In the genomic region with DNA sequence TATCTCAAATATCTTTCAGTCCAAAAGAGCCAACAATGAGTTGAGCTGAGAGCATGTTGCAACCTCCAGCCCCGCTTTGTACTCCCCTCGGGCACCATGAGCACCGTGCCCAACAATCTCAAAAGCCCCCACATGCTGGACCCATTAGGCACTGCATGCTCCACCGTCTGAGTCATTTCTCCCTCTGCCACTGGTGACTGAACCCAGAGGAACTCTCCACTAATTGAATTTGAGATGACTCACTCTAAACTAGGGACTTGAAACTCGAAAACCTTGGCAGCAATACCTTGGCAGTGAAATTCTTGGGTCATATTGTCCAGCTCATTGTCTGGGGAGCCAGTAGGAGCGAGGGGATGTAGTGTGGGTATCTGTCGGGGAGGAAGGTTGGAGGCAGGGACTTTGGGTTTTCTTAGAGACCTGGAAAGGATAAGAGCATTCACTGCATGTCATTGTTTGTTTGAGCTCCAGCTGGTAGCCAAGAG, we compare ENCODE assay signal across 10 cellular contexts. TPM values are rescaled to one million over a fixed set of nuclear protein-coding genes. Genes with fewer than 3 reads are reported as not detected.
A peak's percentile ranks its signal among the peaks of the same experiment; 100 is the strongest.
DNase-seq lines count a peak whose midpoint lies in the region; ATAC-seq lines count a peak whose summit lies in the region.
"Had no signal": no experiment of that assay in that cellular context is flagged by ENCODE, and none has a peak within 500 bp of the region (broad histone marks: within the 10 kb centered on the region; RNA-seq: fewer than 3 reads in every experiment).

No MANE protein-coding gene starts in this region.

- WGBS in aorta, 2 donors: 2 to 5% methylated on average over 7 of the region's 7 CpGs

- intact Hi-C loops in left ventricle myocardium superior (cut with micrococcal nuclease): no loop called here
- intact Hi-C loops in aorta (cut with DNase I): no loop called here

- H3K27me3 ChIP-seq in aorta (ENCODE audit: control insufficient read depth in 1 of 2, insufficient read depth in 2 of 2, low read length in 1 of 2): no peaks in the 10 kb centered on the region
- H3K27me3 ChIP-seq: neutrophil had no signal

- DNase-seq in NCI-H2171 treated with DMSO at 0.1 percent for 48 hours (lab: John Stamatoyannopoulos, UW) (peak; percentile 17), NCI-H2171 (lab: John Stamatoyannopoulos, UW) (no peak), SW480 (ENCODE audit: low spot score) (peak; percentile 86), left ventricle myocardium superior (peak; percentile 39), aorta (peak; percentile 74 to 84), NK-92 (lab: John Stamatoyannopoulos, UW; ENCODE audit: unreplicated experiment) (no peak)
- DNase-seq: stimulated activated naive CD4-positive, alpha-beta T cell had no signal

- no peaks in the 10 kb centered on the region for H3K9me3 ChIP-seq in aorta (ENCODE audit: control insufficient read depth, low read length)
- H3K9me3 ChIP-seq: neutrophil had no signal

- peak; percentile 82 for ATAC-seq in left ventricle myocardium superior
- ATAC-seq in aorta (ENCODE audit: low FRiP score): peak; percentile 87
- ATAC-seq in GM19351 (IDR thresholded peaks at IDR 0.05; ENCODE audit: unreplicated experiment): no peak
- ATAC-seq in HG03025 (IDR thresholded peaks at IDR 0.05; ENCODE audit: low FRiP score, unreplicated experiment): no peak

- no peak overlapping the region for H3K4me3 ChIP-seq in aorta (ENCODE audit: low read length in 2 of 2)

- no peak overlapping the region for H3K27ac ChIP-seq in aorta (ENCODE audit: low read depth in 1 of 2, low read length in 2 of 2)
- H3K27ac ChIP-seq: neutrophil had no signal

- H3K36me3 ChIP-seq in aorta (ENCODE audit: control insufficient read depth in 1 of 2, insufficient read depth in 2 of 2, low read length in 1 of 2): no peaks in the 10 kb centered on the region
- H3K36me3 ChIP-seq: neutrophil had no signal

- peaks cover 0 to 4% of the 10 kb centered on the region in 2 donors for H3K4me1 ChIP-seq in aorta (ENCODE audit: control insufficient read depth in 1 of 2, insufficient read depth in 2 of 2, low read length in 2 of 2)

RNA-seq across cellular contexts. Expression of a gene that starts 49.9 kb away (rescaled TPM):
- 8.4 TPM for total RNA-seq in left ventricle myocardium superior
- total RNA-seq in aorta: 100 to 1,000 TPM in 1 of 2 donors, 10 to 100 TPM in 1; 85.0 to 108 TPM
- polyA plus RNA-seq in aorta: 10 to 100 TPM in 1 of 2 donors, 1 to 10 TPM in 1; 8.6 to 69.0 TPM

Comparison
In these comparisons a context has a peak if more than half of its experiments do, and no peak if none do; other contexts are left out.
1. DNase-seq: peak in NCI-H2171 treated with DMSO at 0.1 percent for 48 hours (single experiment), SW480 (single experiment), left ventricle myocardium superior (single experiment) and aorta (2 of 2); none in NCI-H2171 (single experiment) and NK-92 (single experiment).
2. ATAC-seq: peak in left ventricle myocardium superior (single experiment) and aorta (single experiment); none in GM19351 (single experiment) and HG03025 (single experiment).